ENCODE assay signal across 13 cellular contexts in genomic region chr1:27258598-27258997, GRCh38.
"Had no signal": no experiment of that assay in that cellular context is flagged by ENCODE, and none has a peak within 500 bp of the region (broad histone marks: within the 10 kb centered on the region; RNA-seq: fewer than 3 reads in every experiment).

No MANE protein-coding gene starts in this region.

- H3K4me3 ChIP-seq: ascending aorta, gastroesophageal sphincter, lower lobe of right lung, pancreas, SJCRH30, spleen, thyroid gland had no signal

- H3K36me3 ChIP-seq: pancreas had no signal

- DNase-seq: activated CD4-positive, CD25-positive, alpha-beta regulatory T cell treated with anti-CD3 and anti-CD28 coated beads, Interleukin-2, amount 50 U/mL, for 72 hours; erythroblast; left colon; lower lobe of right lung; midbrain; pancreas; SJCRH30; spleen; T-helper 9 cell; thyroid gland had no signal

- H3K27ac ChIP-seq: ascending aorta, gastroesophageal sphincter, lower lobe of right lung, pancreas, SJCRH30, spleen, thyroid gland had no signal

- ATAC-seq: gastroesophageal sphincter, left colon, lower lobe of right lung, pancreas, sciatic nerve had no signal

- H3K4me1 ChIP-seq: ascending aorta, gastroesophageal sphincter, pancreas, SJCRH30 had no signal

- H3K9me3 ChIP-seq: ascending aorta, gastroesophageal sphincter, lower lobe of right lung, pancreas, SJCRH30, spleen, thyroid gland had no signal

- H3K27me3 ChIP-seq: ascending aorta, gastroesophageal sphincter, pancreas, SJCRH30, spleen, thyroid gland had no signal
